8 cellular contexts compared by ENCODE assay signal in genomic region chr9:95494416-95495371, GRCh38. TPM values are rescaled to one million over a fixed set of nuclear protein-coding genes. Genes with fewer than 3 reads are reported as not detected.
DNase-seq lines count a peak whose midpoint lies in the region; ATAC-seq and TF ChIP-seq lines count a peak whose summit lies in the region.

No MANE protein-coding gene starts in this region.

- no peaks in the 10 kb centered on the region for H3K9me3 Mint-ChIP-seq in IgD-negative memory B cell

- H3K4me3 ChIP-seq in mucosa of rectum (ENCODE audit: low read length in 2 of 2) (peak overlapping the region; percentile 26 to 61), stomach smooth muscle (ENCODE audit: low read length in 2 of 2) (peak overlapping the region; percentile 14 to 40), tibial artery (no peak overlapping the region)

- intact Hi-C loops in tibial artery (cut with DNase I; ENCODE audit: low total_unique reads), result no loop called here

- DNase-seq in D341Med (ENCODE audit: low spot score) (peak; percentile 74), SHP77 treated with DMSO at 0.1 percent for 48 hours (lab: John Stamatoyannopoulos, UW) (peak; percentile 69), tibial artery (no peak)
- DNase-seq in activated naive CD4-positive, alpha-beta T cell treated with anti-CD3 and anti-CD28 coated beads, Interleukin-2, amount 50 U/mL, for 16 hours, result peak; percentile 84

- peaks cover 6 to 28% (median 25%) of the 10 kb centered on the region in 3 donors for H3K4me1 Mint-ChIP-seq in IgD-negative memory B cell

- peak overlapping the region; percentile 85 to 96 (median 94) for H3K4me3 Mint-ChIP-seq in IgD-negative memory B cell

- H3K36me3 ChIP-seq in mucosa of rectum (ENCODE audit: control insufficient read depth in 2 of 2, insufficient read depth in 2 of 2, low read length in 2 of 2), result peaks cover 0 to 4% of the 10 kb centered on the region in 2 donors
- H3K36me3 ChIP-seq in stomach smooth muscle (ENCODE audit: control insufficient read depth in 2 of 2, insufficient read depth in 2 of 2, low read length in 2 of 2), result no peaks in the 10 kb centered on the region
- peaks cover 0 to 7% (median 0%) of the 10 kb centered on the region in 3 donors for H3K36me3 ChIP-seq in tibial artery

- H3K4me1 ChIP-seq in mucosa of rectum (ENCODE audit: control insufficient read depth in 2 of 2, insufficient read depth in 2 of 2, low read length in 2 of 2), result peaks cover 8 to 10% of the 10 kb centered on the region in 2 donors
- peaks cover 28% of the 10 kb centered on the region for H3K4me1 ChIP-seq in stomach smooth muscle (ENCODE audit: control insufficient read depth, insufficient read depth, low read length)
- peaks cover 0 to 27% (median 15%) of the 10 kb centered on the region in 4 donors for H3K4me1 ChIP-seq in tibial artery

- peaks cover 3% of the 10 kb centered on the region for H3K27me3 Mint-ChIP-seq in IgD-negative memory B cell

- no peak for TF ChIP-seq CTCF in tibial artery (IDR thresholded peaks at IDR 0.05)

- no peaks in the 10 kb centered on the region for H3K36me3 Mint-ChIP-seq in IgD-negative memory B cell

- peak; percentile 98 for ATAC-seq in GM21381 (IDR thresholded peaks at IDR 0.05; ENCODE audit: unreplicated experiment)

- H3K27ac Mint-ChIP-seq in IgD-negative memory B cell, result peak overlapping the region; percentile 80 to 96 (median 95)

- H3K9me3 ChIP-seq in mucosa of rectum (ENCODE audit: control insufficient read depth in 2 of 2, low read length in 2 of 2) (no peaks in the 10 kb centered on the region), stomach smooth muscle (ENCODE audit: control insufficient read depth in 2 of 2, low read length in 2 of 2) (no peaks in the 10 kb centered on the region), tibial artery (no peaks in the 10 kb centered on the region)

- peak overlapping the region; percentile 27 to 83 for H3K27ac ChIP-seq in mucosa of rectum (ENCODE audit: low read depth in 2 of 2, low read length in 2 of 2)
- H3K27ac ChIP-seq in stomach smooth muscle (ENCODE audit: low read length), result no peak overlapping the region
- no peak overlapping the region for H3K27ac ChIP-seq in tibial artery

- H3K27me3 ChIP-seq in mucosa of rectum (ENCODE audit: control insufficient read depth in 2 of 2, insufficient read depth in 2 of 2, low read length in 2 of 2) (no peaks in the 10 kb centered on the region), stomach smooth muscle (ENCODE audit: control insufficient read depth in 1 of 2, insufficient read depth in 2 of 2, low read length in 2 of 2) (no peaks in the 10 kb centered on the region), tibial artery (no peaks in the 10 kb centered on the region)

- H3K9ac ChIP-seq in mucosa of rectum (ENCODE audit: low read depth in 1 of 2, low read length in 2 of 2) (peak overlapping the region; percentile 35 to 46), stomach smooth muscle (ENCODE audit: low read length in 2 of 2) (no peak overlapping the region)

RNA-seq across cellular contexts. Expression of gene PTCH1, which starts 22.1 kb away (rescaled TPM):
- 19.3 TPM for polyA plus RNA-seq in IgD-negative memory B cell

Comparison
In these comparisons a context has a peak if more than half of its experiments do, and no peak if none do; other contexts are left out.
1. DNase-seq: peak in D341Med (single experiment), SHP77 treated with DMSO at 0.1 percent for 48 hours (single experiment) and activated naive CD4-positive, alpha-beta T cell treated with anti-CD3 and anti-CD28 coated beads, Interleukin-2, amount 50 U/mL, for 16 hours (single experiment); none in tibial artery (0 of 2).
2. H3K27ac ChIP-seq: peak in mucosa of rectum (2 of 2); none in stomach smooth muscle (single experiment) and tibial artery (0 of 2).
3. H3K4me3 ChIP-seq: peak in mucosa of rectum (2 of 2) and stomach smooth muscle (2 of 2); none in tibial artery (0 of 2).
4. H3K9ac ChIP-seq: peak in mucosa of rectum (2 of 2); none in stomach smooth muscle (0 of 2).